Comparison of ENCODE assay signal across 24 cellular contexts in genomic region chr20:50585678-50586077, GRCh38.
DNase-seq lines count a peak whose midpoint lies in the region; ATAC-seq and TF ChIP-seq lines count a peak whose summit lies in the region.
"Had no signal": no experiment of that assay in that cellular context is flagged by ENCODE, and none has a peak within 500 bp of the region (broad histone marks: within the 10 kb centered on the region; RNA-seq: fewer than 3 reads in every experiment).

No MANE protein-coding gene starts in this region.

- H3K9me3 ChIP-seq in spleen = no peaks in the 10 kb centered on the region
- H3K9me3 ChIP-seq: MG63, pancreas, right atrium auricular region, stomach, transverse colon had no signal

- intact Hi-C loops in spleen (cut with DNase I; ENCODE audit: low total_unique reads) = loop anchor here (5.0 kb wide), 1 partner anchor 403 kb away; no protein-coding TSS in a partner anchor

- H3K4me1 ChIP-seq in spleen = peaks cover 0 to 43% (median 14%) of the 10 kb centered on the region in 6 donors
- H3K4me1 ChIP-seq: pancreas, right atrium auricular region had no signal

- peak overlapping the region; percentile 97 for H3K27ac ChIP-seq in RWPE1
- H3K27ac ChIP-seq in spleen = no peak overlapping the region
- H3K27ac ChIP-seq: pancreas, right atrium auricular region, stomach, transverse colon had no signal

- no peak for TF ChIP-seq CTCF in RWPE1 (conservative IDR thresholded peaks at IDR 0.05; ENCODE audit: low read depth)
- TF ChIP-seq CTCF in spleen (IDR thresholded peaks at IDR 0.05 in 8 of 11, conservative IDR thresholded peaks at IDR 0.05 in 3 of 11) = no peak

- 95 to 96% (median 96%) methylated on average over 9 of the region's 9 CpGs for WGBS in spleen, 5 donors

- POLR2A ChIA-PET in RWPE1 (lab: Yijun Ruan, JAX; ENCODE audit: low non-redundant PET) = no interaction called here

- TF ChIP-seq POLR2A in spleen (IDR thresholded peaks at IDR 0.05) = no peak

- DNase-seq in NCI-H2196 (lab: John Stamatoyannopoulos, UW; ENCODE audit: unreplicated experiment) (peak; percentile 14), NCI-H2196 treated with DMSO at 0.1 percent for 48 hours (lab: John Stamatoyannopoulos, UW; ENCODE audit: unreplicated experiment) (no peak), DMS153 (lab: John Stamatoyannopoulos, UW) (peak; percentile 50), RWPE1 (ENCODE audit: low spot score) (no peak), spleen (peak; percentile 15), D341Med (ENCODE audit: low spot score) (no peak), OCI-M2 (lab: John Stamatoyannopoulos, UW; ENCODE audit: unreplicated experiment) (no peak)
- DNase-seq: activated CD4-positive, CD25-positive, alpha-beta regulatory T cell; activated CD8-positive, alpha-beta T cell treated with anti-CD3 and anti-CD28 coated beads for 36 hours; activated T-cell treated with anti-CD3 and anti-CD28 coated beads for 4 hours; C1 segment of cervical spinal cord; GF-D8; left cardiac atrium; MG63; natural killer cell; NCI-H1694; NCI-H524; pancreas; stimulated activated CD4-positive, alpha-beta T cell treated with anti-CD3 and anti-CD28 coated beads, Interleukin-4, amount 100 ng/mL, for 4 hours; stomach; T-helper 9 cell; transverse colon had no signal

- H3K36me3 ChIP-seq in spleen = peaks cover 0 to 100% (median 85%) of the 10 kb centered on the region in 6 donors

- ATAC-seq in GM19328 (IDR thresholded peaks at IDR 0.05; ENCODE audit: unreplicated experiment) = no peak
- ATAC-seq: activated CD8-positive, alpha-beta T cell treated with anti-CD3 and anti-CD28 coated beads for 36 hours; left cardiac atrium; natural killer cell had no signal

- no peak overlapping the region for H3K4me3 ChIP-seq in spleen
- H3K4me3 ChIP-seq: MG63, pancreas, right atrium auricular region, stomach, transverse colon had no signal

- no peaks in the 10 kb centered on the region for H3K27me3 ChIP-seq in spleen (replicated peaks in 1 of 7)
- H3K27me3 ChIP-seq: MG63, pancreas, right atrium auricular region, stomach, transverse colon had no signal

- CTCF ChIA-PET in RWPE1 (lab: Yijun Ruan, JAX) = interaction anchor here (0.6 to 2.3 kb wide), 2 partner anchors 10 to 467 kb away, joined by 3 to 11 read pairs; no protein-coding TSS in a partner anchor

Comparison
In these comparisons a context has a peak if more than half of its experiments do, and no peak if none do; other contexts are left out.
1. DNase-seq: peak in NCI-H2196 (single experiment), DMS153 (single experiment) and spleen (single experiment); none in NCI-H2196 treated with DMSO at 0.1 percent for 48 hours (single experiment), RWPE1 (single experiment), D341Med (single experiment) and OCI-M2 (single experiment).